ENCODE assay signal across 9 cellular contexts in genomic region chr12:111446631-111447570, GRCh38. TPM values are rescaled to one million over a fixed set of nuclear protein-coding genes. Genes with fewer than 3 reads are reported as not detected.
DNase-seq lines count a peak whose midpoint lies in the region; ATAC-seq and TF ChIP-seq lines count a peak whose summit lies in the region.
"Had no signal": no experiment of that assay in that cellular context is flagged by ENCODE, and none has a peak within 500 bp of the region (broad histone marks: within the 10 kb centered on the region; RNA-seq: fewer than 3 reads in every experiment).

No MANE protein-coding gene starts in this region.

- peaks cover 72% of the 10 kb centered on the region for H3K4me1 Mint-ChIP-seq in central memory CD8-positive, alpha-beta T cell
- peaks cover 2% of the 10 kb centered on the region for H3K4me1 Mint-ChIP-seq in mesothelial cell of epicardium

- intact Hi-C loops in vagina (cut with DNase I): loop anchor here (5.0 kb wide), 1 partner anchor 45 kb away; no protein-coding TSS in a partner anchor

- H3K27ac Mint-ChIP-seq in central memory CD8-positive, alpha-beta T cell (ENCODE audit: low read depth): peak overlapping the region; percentile 87
- H3K27ac Mint-ChIP-seq in mesothelial cell of epicardium: peak overlapping the region; percentile 58

- no peaks in the 10 kb centered on the region for H3K27me3 ChIP-seq in vagina

- H3K27me3 Mint-ChIP-seq in central memory CD8-positive, alpha-beta T cell: no peaks in the 10 kb centered on the region
- no peaks in the 10 kb centered on the region for H3K27me3 Mint-ChIP-seq in mesothelial cell of epicardium (ENCODE audit: low read depth)

- peaks cover 0 to 27% of the 10 kb centered on the region in 2 donors for H3K36me3 ChIP-seq in vagina

- no peak overlapping the region for H3K4me3 Mint-ChIP-seq in central memory CD8-positive, alpha-beta T cell
- no peak overlapping the region for H3K4me3 Mint-ChIP-seq in mesothelial cell of epicardium

- TF ChIP-seq POLR2A in vagina (IDR thresholded peaks at IDR 0.05): no peak

- H3K4me3 ChIP-seq in vagina: no peak overlapping the region

- no peaks in the 10 kb centered on the region for H3K9me3 ChIP-seq in vagina

- peaks cover 46% of the 10 kb centered on the region for H3K36me3 Mint-ChIP-seq in central memory CD8-positive, alpha-beta T cell (ENCODE audit: insufficient read depth)
- peaks cover 39% of the 10 kb centered on the region for H3K36me3 Mint-ChIP-seq in mesothelial cell of epicardium

- TF ChIP-seq CTCF in mesothelial cell of epicardium (IDR thresholded peaks at IDR 0.05; ENCODE audit: unreplicated experiment) (no peak), vagina (IDR thresholded peaks at IDR 0.05) (no peak)

- ATAC-seq in central memory CD8-positive, alpha-beta T cell (replicated peaks; ENCODE audit: extremely low read depth, poor library complexity, severe bottlenecking): no peak
- ATAC-seq in GM21825 (IDR thresholded peaks at IDR 0.05; ENCODE audit: unreplicated experiment): no peak

- peak overlapping the region; percentile 31 for H3K27ac ChIP-seq in vagina

- peak; percentile 3 for DNase-seq in stimulated activated CD4-positive, alpha-beta T cell treated with anti-CD3 and anti-CD28 coated beads, Interleukin-4, amount 100 ng/mL, for 24 hours
- DNase-seq in stimulated activated CD4-positive, alpha-beta T cell treated with anti-CD3 and anti-CD28 coated beads, Interleukin-4, amount 100 ng/mL, for 1 hour: no peak
- peak in 1 of 2 donors; percentile 7 for DNase-seq in central memory CD8-positive, alpha-beta T cell (ENCODE audit: low spot score in 2 of 2)
- DNase-seq in mesothelial cell of epicardium (ENCODE audit: low spot score in 2 of 2, unreplicated experiment in 2 of 2) (peak in 1 of 2 experiments; percentile 3), vagina (ENCODE audit: extremely low spot score in 2 of 2) (peak; percentile 74 to 84), midbrain (lab: John Stamatoyannopoulos, UW) (no peak), HT-29 (ENCODE audit: low spot score) (no peak)
- DNase-seq: stimulated activated CD4-positive, alpha-beta T cell treated with anti-CD3 and anti-CD28 coated beads, Interleukin-2, amount 100 ng/mL, for 48 hours had no signal

- peaks cover 62% of the 10 kb centered on the region for H3K4me1 ChIP-seq in vagina

- no peaks in the 10 kb centered on the region for H3K9me3 Mint-ChIP-seq in central memory CD8-positive, alpha-beta T cell
- H3K9me3 Mint-ChIP-seq in mesothelial cell of epicardium: no peaks in the 10 kb centered on the region

RNA-seq across cellular contexts. Expression of gene SH2B3, which starts 41.2 kb away (rescaled TPM):
- total RNA-seq in mesothelial cell of epicardium (1.6 to 2.1 TPM (median 1.7 TPM) in 3 replicates), vagina (24.1 TPM)
- total RNA-seq in HT-29 (2014; rRNA removed; shearing (Covaris generic)): 1.7 and 2.4 TPM in 2 replicates

Comparison
In these comparisons a context has a peak if more than half of its experiments do, and no peak if none do; other contexts are left out.
1. DNase-seq: peak in stimulated activated CD4-positive, alpha-beta T cell treated with anti-CD3 and anti-CD28 coated beads, Interleukin-4, amount 100 ng/mL, for 24 hours (single experiment) and vagina (2 of 2); none in stimulated activated CD4-positive, alpha-beta T cell treated with anti-CD3 and anti-CD28 coated beads, Interleukin-4, amount 100 ng/mL, for 1 hour (single experiment), midbrain (single experiment) and HT-29 (single experiment).